11 cellular contexts compared by ENCODE assay signal in the genomic region with DNA sequence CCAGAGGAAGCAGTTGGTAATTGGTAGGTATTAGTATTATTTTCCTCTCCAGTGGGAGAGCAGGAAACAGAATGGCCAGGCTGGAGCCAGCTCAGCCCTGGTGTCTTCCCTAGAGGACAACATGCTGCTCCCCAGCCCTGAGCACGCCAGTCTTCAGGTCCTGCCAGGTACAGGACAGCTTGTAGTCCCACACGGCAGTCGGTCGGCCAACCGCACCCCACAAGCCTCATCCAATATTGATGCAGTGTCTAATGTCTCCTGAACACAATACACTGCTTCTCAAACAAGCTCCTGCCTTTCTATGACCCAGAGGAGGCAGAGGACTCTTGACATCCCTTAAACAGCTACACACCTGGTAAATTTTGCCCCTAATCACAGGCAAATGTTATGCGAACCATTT.
DNase-seq lines count a peak whose midpoint lies in the region; ATAC-seq, FAIRE-seq and TF ChIP-seq lines count a peak whose summit lies in the region.
"Had no signal": no experiment of that assay in that cellular context is flagged by ENCODE, and none has a peak within 500 bp of the region (broad histone marks: within the 10 kb centered on the region; RNA-seq: fewer than 3 reads in every experiment).

No MANE protein-coding gene starts in this region.

- intact Hi-C loops in left ventricle myocardium inferior (cut with micrococcal nuclease) = no loop called here
- intact Hi-C loops in Right ventricle myocardium inferior (cut with DNase I) = loop anchor here (5.0 kb wide), 3 partner anchors 53 to 88 kb away; a partner anchor contains a TSS

- H3K36me3 ChIP-seq in left ventricle myocardium inferior = no peaks in the 10 kb centered on the region
- H3K36me3 ChIP-seq: spleen had no signal

- no peak overlapping the region for H3K4me3 ChIP-seq in left ventricle myocardium inferior
- H3K4me3 ChIP-seq: spleen had no signal

- no peaks in the 10 kb centered on the region for H3K36me3 Mint-ChIP-seq in activated T-helper 17 cell treated with anti-CD3 and anti-CD28 coated beads, Interleukin-2, amount 50 U/mL, for 72 hours (ENCODE audit: low read depth)
- H3K36me3 Mint-ChIP-seq in mesothelial cell of epicardium = no peaks in the 10 kb centered on the region

- peaks cover 73% of the 10 kb centered on the region for H3K4me1 ChIP-seq in left ventricle myocardium inferior

- ATAC-seq in Right ventricle myocardium inferior (no peak), GM21515 (IDR thresholded peaks at IDR 0.05; ENCODE audit: unreplicated experiment) (no peak), GM21529 (IDR thresholded peaks at IDR 0.05; ENCODE audit: unreplicated experiment) (no peak)
- ATAC-seq in activated T-helper 17 cell treated with anti-CD3 and anti-CD28 coated beads, Interleukin-2, amount 50 U/mL, for 72 hours (replicated peaks) = no peak

- H3K27me3 Mint-ChIP-seq in activated T-helper 17 cell treated with anti-CD3 and anti-CD28 coated beads, Interleukin-2, amount 50 U/mL, for 72 hours = no peaks in the 10 kb centered on the region
- H3K27me3 Mint-ChIP-seq in mesothelial cell of epicardium (ENCODE audit: low read depth) = no peaks in the 10 kb centered on the region

- no peaks in the 10 kb centered on the region for H3K9me3 Mint-ChIP-seq in activated T-helper 17 cell treated with anti-CD3 and anti-CD28 coated beads, Interleukin-2, amount 50 U/mL, for 72 hours
- no peaks in the 10 kb centered on the region for H3K9me3 Mint-ChIP-seq in mesothelial cell of epicardium

- FAIRE-seq in urothelium cell line (lab: Jason Lieb, UNC) = no peak

- H3K27ac ChIP-seq in left ventricle myocardium inferior (replicated peaks) = peak overlapping the region; percentile 91

- DNase-seq in left ventricle myocardium inferior (no peak), Right ventricle myocardium inferior (ENCODE audit: missing footprints) (no peak), mesothelial cell of epicardium (ENCODE audit: low spot score in 2 of 2, unreplicated experiment in 2 of 2) (no peak), urothelium cell line (ENCODE audit: low spot score) (no peak), COR-L47 (lab: John Stamatoyannopoulos, UW) (no peak)
- DNase-seq: activated gamma-delta T cell, Right ventricle myocardium superior, spleen had no signal

- H3K27me3 ChIP-seq in left ventricle myocardium inferior (ENCODE audit: low read depth) = no peaks in the 10 kb centered on the region
- H3K27me3 ChIP-seq: spleen had no signal

- TF ChIP-seq CTCF in left ventricle myocardium inferior (IDR thresholded peaks at IDR 0.05; ENCODE audit: borderline replicate concordance) (no peak), mesothelial cell of epicardium (IDR thresholded peaks at IDR 0.05; ENCODE audit: unreplicated experiment) (no peak)

- H3K4me1 Mint-ChIP-seq in activated T-helper 17 cell treated with anti-CD3 and anti-CD28 coated beads, Interleukin-2, amount 50 U/mL, for 72 hours = peaks cover 19% of the 10 kb centered on the region
- peaks cover 58% of the 10 kb centered on the region for H3K4me1 Mint-ChIP-seq in mesothelial cell of epicardium

- H3K27ac Mint-ChIP-seq in activated T-helper 17 cell treated with anti-CD3 and anti-CD28 coated beads, Interleukin-2, amount 50 U/mL, for 72 hours = peak overlapping the region; percentile 82
- peak overlapping the region; percentile 94 for H3K27ac Mint-ChIP-seq in mesothelial cell of epicardium

- H3K9me3 ChIP-seq in left ventricle myocardium inferior (replicated peaks) = no peaks in the 10 kb centered on the region
- H3K9me3 ChIP-seq: spleen had no signal

- H3K4me3 Mint-ChIP-seq in activated T-helper 17 cell treated with anti-CD3 and anti-CD28 coated beads, Interleukin-2, amount 50 U/mL, for 72 hours = peak overlapping the region; percentile 47
- H3K4me3 Mint-ChIP-seq in mesothelial cell of epicardium = no peak overlapping the region
